Comparison of ENCODE assay signal across 21 cellular contexts in genomic region chr2:125185691-125186270, GRCh38.
"Had no signal": no experiment of that assay in that cellular context is flagged by ENCODE, and none has a peak within 500 bp of the region (broad histone marks: within the 10 kb centered on the region; RNA-seq: fewer than 3 reads in every experiment).

No MANE protein-coding gene starts in this region.

- H3K4me3 Mint-ChIP-seq: activated CD4-positive, alpha-beta memory T cell treated with anti-CD3 and anti-CD28 coated beads for 36 hours; activated CD8-positive, alpha-beta memory T cell treated with anti-CD3 and anti-CD28 coated beads, Interleukin-2, amount 10 ng/mL, durations not matched to agents 7 days and 5 days; activated naive CD4-positive, alpha-beta T cell treated with anti-CD3 and anti-CD28 coated beads, Interleukin-2, amount 10 ng/mL, durations not matched to agents 7 days and 5 days; naive B cell; stimulated activated naive B cell treated with anti-CD40 and anti-IgM and Interleukin-4, amounts not matched to agents 10 μg/mL and 1 μg/mL and 100 μg/mL, for 72 hours; type B pancreatic cell had no signal

- H3K36me3 ChIP-seq: gastroesophageal sphincter, heart left ventricle, lower lobe of right lung, thoracic aorta had no signal

- H3K4me1 Mint-ChIP-seq: activated CD8-positive, alpha-beta memory T cell treated with anti-CD3 and anti-CD28 coated beads, Interleukin-2, amount 10 ng/mL, durations not matched to agents 7 days and 5 days; activated naive CD4-positive, alpha-beta T cell treated with anti-CD3 and anti-CD28 coated beads, Interleukin-2, amount 10 ng/mL, durations not matched to agents 7 days and 5 days; naive B cell; stimulated activated naive B cell treated with anti-CD40 and anti-IgM and Interleukin-4, amounts not matched to agents 10 μg/mL and 1 μg/mL and 100 μg/mL, for 72 hours had no signal

- H3K9me3 Mint-ChIP-seq: type B pancreatic cell had no signal

- H3K4me3 ChIP-seq: coronary artery, gastroesophageal sphincter, heart left ventricle, lower lobe of right lung, thoracic aorta had no signal

- H3K27me3 Mint-ChIP-seq: activated CD4-positive, alpha-beta memory T cell treated with anti-CD3 and anti-CD28 coated beads for 36 hours; activated CD8-positive, alpha-beta memory T cell treated with anti-CD3 and anti-CD28 coated beads, Interleukin-2, amount 10 ng/mL, durations not matched to agents 7 days and 5 days; activated naive CD4-positive, alpha-beta T cell treated with anti-CD3 and anti-CD28 coated beads, Interleukin-2, amount 10 ng/mL, durations not matched to agents 7 days and 5 days; naive B cell; stimulated activated naive B cell treated with anti-CD40 and anti-IgM and Interleukin-4, amounts not matched to agents 10 μg/mL and 1 μg/mL and 100 μg/mL, for 72 hours; type B pancreatic cell had no signal

- H3K27me3 ChIP-seq: gastroesophageal sphincter, heart left ventricle had no signal

- ATAC-seq: activated CD8-positive, alpha-beta memory T cell treated with anti-CD3 and anti-CD28 coated beads, Interleukin-2, amount 10 ng/mL, durations not matched to agents 7 days and 5 days; gastroesophageal sphincter; heart left ventricle; lower lobe of right lung; stimulated activated naive B cell treated with anti-CD40 and anti-IgM and Interleukin-4, amounts not matched to agents 10 μg/mL and 1 μg/mL and 100 μg/mL, for 72 hours had no signal

- H3K36me3 Mint-ChIP-seq: activated CD4-positive, alpha-beta memory T cell treated with anti-CD3 and anti-CD28 coated beads for 36 hours; activated CD8-positive, alpha-beta memory T cell treated with anti-CD3 and anti-CD28 coated beads, Interleukin-2, amount 10 ng/mL, durations not matched to agents 7 days and 5 days; activated naive CD4-positive, alpha-beta T cell treated with anti-CD3 and anti-CD28 coated beads, Interleukin-2, amount 10 ng/mL, durations not matched to agents 7 days and 5 days; naive B cell; stimulated activated naive B cell treated with anti-CD40 and anti-IgM and Interleukin-4, amounts not matched to agents 10 μg/mL and 1 μg/mL and 100 μg/mL, for 72 hours; type B pancreatic cell had no signal

- DNase-seq: activated CD4-positive, alpha-beta memory T cell treated with anti-CD3 and anti-CD28 coated beads for 36 hours; activated CD4-positive, alpha-beta T cell treated with anti-CD3 and anti-CD28 coated beads for 48 hours; activated CD4-positive, CD25-positive, alpha-beta regulatory T cell; activated CD8-positive, alpha-beta memory T cell treated with anti-CD3 and anti-CD28 coated beads, Interleukin-2, amount 10 ng/mL, durations not matched to agents 7 days and 5 days; activated effector memory CD4-positive, alpha-beta T cell treated with anti-CD3 and anti-CD28 coated beads, Interleukin-2, amount 50 U/mL, for 16 hours; activated naive CD4-positive, alpha-beta T cell treated with anti-CD3 and anti-CD28 coated beads, Interleukin-2, amount 10 ng/mL, durations not matched to agents 7 days and 5 days; activated T-cell treated with anti-CD3 and anti-CD28 coated beads for 4 hours; amygdala; heart left ventricle; kidney; lower lobe of right lung; naive B cell; stimulated activated CD4-positive, alpha-beta T cell treated with anti-CD3 and anti-CD28 coated beads, Interleukin-2, amount 100 ng/mL, for 48 hours; stimulated activated CD8-positive, alpha-beta memory T cell treated with anti-CD3 and anti-CD28 coated beads, Interleukin-4, amount 100 ng/mL, for 48 hours; stimulated activated naive B cell treated with anti-CD40 and anti-IgM and Interleukin-4, amounts not matched to agents 10 μg/mL and 1 μg/mL and 100 μg/mL, for 72 hours; T-helper 9 cell had no signal

- H3K4me1 ChIP-seq: gastroesophageal sphincter, heart left ventricle, lower lobe of right lung had no signal

- H3K9me3 ChIP-seq: gastroesophageal sphincter, lower lobe of right lung, thoracic aorta had no signal

- H3K27ac ChIP-seq: coronary artery, epithelial cell of prostate, gastroesophageal sphincter, heart left ventricle, lower lobe of right lung, thoracic aorta had no signal

- H3K27ac Mint-ChIP-seq: activated CD4-positive, alpha-beta memory T cell treated with anti-CD3 and anti-CD28 coated beads for 36 hours; activated CD8-positive, alpha-beta memory T cell treated with anti-CD3 and anti-CD28 coated beads, Interleukin-2, amount 10 ng/mL, durations not matched to agents 7 days and 5 days; activated naive CD4-positive, alpha-beta T cell treated with anti-CD3 and anti-CD28 coated beads, Interleukin-2, amount 10 ng/mL, durations not matched to agents 7 days and 5 days; stimulated activated naive B cell treated with anti-CD40 and anti-IgM and Interleukin-4, amounts not matched to agents 10 μg/mL and 1 μg/mL and 100 μg/mL, for 72 hours; type B pancreatic cell had no signal
